14 cellular contexts compared by ENCODE assay signal in the genomic region with DNA sequence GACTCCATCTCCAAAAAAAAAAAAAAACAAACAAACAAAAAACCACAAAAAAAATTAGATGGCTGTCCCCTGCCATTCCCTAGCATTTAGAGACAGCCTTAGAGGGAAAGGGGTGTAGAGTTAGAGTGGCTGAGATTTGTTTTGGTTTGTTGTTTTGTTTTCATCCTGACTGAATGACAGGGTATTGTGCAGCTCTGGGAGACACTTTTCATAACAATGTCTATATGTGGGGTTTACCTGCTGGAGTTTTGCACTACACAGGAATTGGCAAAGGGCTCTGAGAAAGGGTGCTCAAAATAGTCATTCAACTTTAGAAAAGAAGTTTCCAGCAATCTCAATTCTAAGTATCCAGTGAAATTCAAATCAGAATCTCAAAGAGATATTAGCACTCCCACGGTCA.
DNase-seq lines count a peak whose midpoint lies in the region; ATAC-seq and TF ChIP-seq lines count a peak whose summit lies in the region.
"Had no signal": no experiment of that assay in that cellular context is flagged by ENCODE, and none has a peak within 500 bp of the region (broad histone marks: within the 10 kb centered on the region; RNA-seq: fewer than 3 reads in every experiment).

No MANE protein-coding gene starts in this region.

- POLR2A ChIA-PET in WTC11 (lab: Charles Lee), result no interaction called here

- H3K4me1 Mint-ChIP-seq in WTC11, result peaks cover 19% of the 10 kb centered on the region
- H3K4me1 Mint-ChIP-seq: CD4-positive, alpha-beta memory T cell had no signal

- peak overlapping the region; percentile 89 for H2AK5ac ChIP-seq in mesenchymal stem cell (ENCODE audit: low read length, severe bottlenecking)

- H2BK120ac ChIP-seq in mesenchymal stem cell (ENCODE audit: low read depth, low read length), result no peak overlapping the region

- H3K4me3 ChIP-seq in HUES48 (ENCODE audit: low read depth, low read length) (no peak overlapping the region), mesenchymal stem cell (ENCODE audit: insufficient read depth in 1 of 2, low read depth in 1 of 2, low read length in 2 of 2) (no peak overlapping the region)

- CTCF ChIA-PET in WTC11 (lab: Charles Lee), result no interaction called here

- H3K9me3 ChIP-seq in HUES48 (ENCODE audit: control insufficient read depth, insufficient read depth, low read length) (no peaks in the 10 kb centered on the region), mesenchymal stem cell (ENCODE audit: control insufficient read depth, low read length) (no peaks in the 10 kb centered on the region)

- H3K23ac ChIP-seq in mesenchymal stem cell (ENCODE audit: low read length in 2 of 2), result no peak overlapping the region

- H3K4me3 Mint-ChIP-seq in WTC11, result no peak overlapping the region
- H3K4me3 Mint-ChIP-seq: CD4-positive, alpha-beta memory T cell had no signal

- H2AFZ ChIP-seq in mesenchymal stem cell (ENCODE audit: low read depth, low read length), result no peak overlapping the region

- no peak overlapping the region for H3K4me2 ChIP-seq in mesenchymal stem cell (ENCODE audit: low read length, poor library complexity, severe bottlenecking)

- no peak overlapping the region for H4K8ac ChIP-seq in mesenchymal stem cell (ENCODE audit: low read length)

- no peak overlapping the region for H3K14ac ChIP-seq in mesenchymal stem cell (ENCODE audit: low read length in 2 of 2)

- H3K4me1 ChIP-seq in HUES48 (ENCODE audit: control insufficient read depth, insufficient read depth, low read length), result peaks cover 15% of the 10 kb centered on the region
- peaks cover 6% of the 10 kb centered on the region for H3K4me1 ChIP-seq in mesenchymal stem cell (ENCODE audit: control insufficient read depth, insufficient read depth, low read depth, low read length)

- WGBS in mesenchymal stem cell, result no CpG with 5 or more reads among the region's 1 CpG

- no peak overlapping the region for H2BK12ac ChIP-seq in mesenchymal stem cell (ENCODE audit: low read length in 2 of 2)

- peaks cover 18% of the 10 kb centered on the region for H3K27me3 Mint-ChIP-seq in WTC11 (ENCODE audit: low read depth)
- H3K27me3 Mint-ChIP-seq: CD4-positive, alpha-beta memory T cell had no signal

- H3K27ac ChIP-seq in HUES48 (ENCODE audit: low read depth, low read length) (peak overlapping the region; percentile 71), mesenchymal stem cell (ENCODE audit: low read length, poor library complexity, severe bottlenecking) (peak overlapping the region; percentile 87)

- H2BK5ac ChIP-seq in mesenchymal stem cell (ENCODE audit: low read depth, low read length, poor library complexity, severe bottlenecking), result no peak overlapping the region

- peak; percentile 81 for ATAC-seq in WTC11
- no peak for ATAC-seq in HG03439 (IDR thresholded peaks at IDR 0.05; ENCODE audit: unreplicated experiment)

- DNase-seq in WTC11 (ENCODE audit: low spot score) (no peak), mesenchymal stem cell (no peak), NK-92 (lab: John Stamatoyannopoulos, UW; ENCODE audit: unreplicated experiment) (no peak), dedifferentiated amniotic fluid mesenchymal stem cell (ENCODE audit: extremely low spot score) (no peak)
- DNase-seq: C1 segment of cervical spinal cord; Calu3; CD4-positive, alpha-beta memory T cell; COR-L47; DMS79 treated with DMSO at 0.1 percent for 48 hours; GF-D8; H7; HCEC 1CT had no signal

- no peaks in the 10 kb centered on the region for H3K79me1 ChIP-seq in mesenchymal stem cell (replicated peaks; ENCODE audit: low read length, poor library complexity, severe bottlenecking)

- TF ChIP-seq CTCF in WTC11 (IDR thresholded peaks at IDR 0.05), result no peak

- H3K27ac Mint-ChIP-seq in WTC11, result peak overlapping the region; percentile 20; the same call in 1 of the 2 replicates

- no peak overlapping the region for H2BK15ac ChIP-seq in mesenchymal stem cell (ENCODE audit: low read depth, poor library complexity, severe bottlenecking)

- H3K27me3 ChIP-seq in HUES48 (ENCODE audit: control insufficient read depth, insufficient read depth, low read length) (peaks cover 19% of the 10 kb centered on the region), mesenchymal stem cell (ENCODE audit: control insufficient read depth in 1 of 2, insufficient read depth in 1 of 2, low read length in 2 of 2) (no peaks in the 10 kb centered on the region)

- no peaks in the 10 kb centered on the region for H3K36me3 Mint-ChIP-seq in WTC11
- H3K36me3 Mint-ChIP-seq: CD4-positive, alpha-beta memory T cell had no signal

- no peak overlapping the region for H4K91ac ChIP-seq in mesenchymal stem cell (ENCODE audit: low read length)

- H3K9me3 Mint-ChIP-seq in WTC11, result no peaks in the 10 kb centered on the region
- H3K9me3 Mint-ChIP-seq: CD4-positive, alpha-beta memory T cell had no signal

- no peak overlapping the region for H3K4ac ChIP-seq in mesenchymal stem cell (ENCODE audit: low read depth in 1 of 2, low read length in 2 of 2)

- H3K18ac ChIP-seq in mesenchymal stem cell (ENCODE audit: low read depth in 1 of 2, low read length in 2 of 2), result no peak overlapping the region

- H3K9ac ChIP-seq in HUES48 (ENCODE audit: low read depth, low read length) (no peak overlapping the region), mesenchymal stem cell (ENCODE audit: low read length) (no peak overlapping the region)

- H3K36me3 ChIP-seq in HUES48 (ENCODE audit: control insufficient read depth, insufficient read depth, low read length) (no peaks in the 10 kb centered on the region), mesenchymal stem cell (ENCODE audit: control insufficient read depth in 1 of 2, insufficient read depth in 2 of 2, low read depth in 1 of 2, low read length in 2 of 2) (no peaks in the 10 kb centered on the region)

TF ChIP-seq in WTC11, 78 proteins besides CTCF, POLR2A, EP300 and RAD21:
- TF ChIP-seq, protein P1, sequence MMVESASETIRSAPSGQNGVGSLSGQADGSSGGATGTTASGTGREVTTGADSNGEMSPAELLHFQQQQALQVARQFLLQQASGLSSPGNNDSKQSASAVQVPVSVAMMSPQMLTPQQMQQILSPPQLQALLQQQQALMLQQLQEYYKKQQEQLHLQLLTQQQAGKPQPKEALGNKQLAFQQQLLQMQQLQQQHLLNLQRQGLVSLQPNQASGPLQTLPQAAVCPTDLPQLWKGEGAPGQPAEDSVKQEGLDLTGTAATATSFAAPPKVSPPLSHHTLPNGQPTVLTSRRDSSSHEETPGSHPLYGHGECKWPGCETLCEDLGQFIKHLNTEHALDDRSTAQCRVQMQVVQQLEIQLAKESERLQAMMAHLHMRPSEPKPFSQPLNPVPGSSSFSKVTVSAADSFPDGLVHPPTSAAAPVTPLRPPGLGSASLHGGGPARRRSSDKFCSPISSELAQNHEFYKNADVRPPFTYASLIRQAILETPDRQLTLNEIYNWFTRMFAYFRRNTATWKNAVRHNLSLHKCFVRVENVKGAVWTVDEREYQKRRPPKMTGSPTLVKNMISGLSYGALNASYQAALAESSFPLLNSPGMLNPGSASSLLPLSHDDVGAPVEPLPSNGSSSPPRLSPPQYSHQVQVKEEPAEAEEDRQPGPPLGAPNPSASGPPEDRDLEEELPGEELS (CRISPR knock-in tag; IDR thresholded peaks at IDR 0.05), result peak; percentile 56; the same call in 1 of the 2 replicates
- TF ChIP-seq, protein P2, sequence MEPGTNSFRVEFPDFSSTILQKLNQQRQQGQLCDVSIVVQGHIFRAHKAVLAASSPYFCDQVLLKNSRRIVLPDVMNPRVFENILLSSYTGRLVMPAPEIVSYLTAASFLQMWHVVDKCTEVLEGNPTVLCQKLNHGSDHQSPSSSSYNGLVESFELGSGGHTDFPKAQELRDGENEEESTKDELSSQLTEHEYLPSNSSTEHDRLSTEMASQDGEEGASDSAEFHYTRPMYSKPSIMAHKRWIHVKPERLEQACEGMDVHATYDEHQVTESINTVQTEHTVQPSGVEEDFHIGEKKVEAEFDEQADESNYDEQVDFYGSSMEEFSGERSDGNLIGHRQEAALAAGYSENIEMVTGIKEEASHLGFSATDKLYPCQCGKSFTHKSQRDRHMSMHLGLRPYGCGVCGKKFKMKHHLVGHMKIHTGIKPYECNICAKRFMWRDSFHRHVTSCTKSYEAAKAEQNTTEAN (CRISPR knock-in tag; IDR thresholded peaks at IDR 0.05), result no peak
